19 cellular contexts compared by ENCODE assay signal in the genomic region with DNA sequence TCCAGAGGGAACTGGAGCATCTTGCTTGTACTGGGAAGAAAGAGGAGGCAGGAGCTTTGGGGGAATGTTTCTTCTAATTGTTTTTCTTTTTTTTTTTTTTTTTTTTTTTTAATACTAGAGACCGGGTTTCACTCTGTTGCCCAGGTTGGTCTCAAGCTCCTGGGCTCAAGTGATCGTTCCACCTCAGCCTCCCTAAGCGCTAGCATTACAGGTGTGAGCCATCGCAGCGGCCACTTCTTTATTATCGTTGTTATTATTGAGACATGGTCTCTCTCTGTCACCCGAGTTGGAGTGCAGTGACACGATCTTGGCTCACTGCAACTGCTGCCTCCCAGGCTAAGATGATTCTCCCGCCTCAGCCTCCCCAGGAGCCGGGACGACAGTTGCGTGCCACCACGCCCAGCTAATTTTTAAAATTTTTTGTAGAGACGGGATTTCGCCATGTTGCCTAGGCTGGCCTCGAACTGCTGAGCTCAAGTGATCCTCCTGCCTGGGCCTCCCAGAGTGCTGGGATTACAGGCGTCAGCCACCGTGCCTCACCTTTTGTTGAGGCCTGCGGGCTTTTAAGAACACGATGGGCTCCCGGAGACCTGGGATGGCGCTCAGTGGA.
"Had no signal": no experiment of that assay in that cellular context is flagged by ENCODE, and none has a peak within 500 bp of the region (broad histone marks: within the 10 kb centered on the region; RNA-seq: fewer than 3 reads in every experiment).

No MANE protein-coding gene starts in this region.

- H3K4me1 Mint-ChIP-seq: activated naive CD4-positive, alpha-beta T cell treated with anti-CD3 and anti-CD28 coated beads, Interleukin-2, amount 10 ng/mL, durations not matched to agents 7 days and 5 days; activated naive CD8-positive, alpha-beta T cell treated with anti-CD3 and anti-CD28 coated beads, Interleukin-2, amount 10 ng/mL, durations not matched to agents 7 days and 5 days had no signal

- H3K4me3 ChIP-seq: ascending aorta, heart left ventricle, thoracic aorta had no signal

- H3K4me3 Mint-ChIP-seq: activated naive CD4-positive, alpha-beta T cell treated with anti-CD3 and anti-CD28 coated beads, Interleukin-2, amount 10 ng/mL, durations not matched to agents 7 days and 5 days; activated naive CD8-positive, alpha-beta T cell treated with anti-CD3 and anti-CD28 coated beads, Interleukin-2, amount 10 ng/mL, durations not matched to agents 7 days and 5 days; natural killer cell treated with Interleukin-12 subunit alpha and Interleukin-12 subunit beta and Interleukin-15 and Interleukin-18, amount 100 ng/mL, for 72 hours; T-helper 1 cell treated with Interleukin-12 subunit alpha and Interleukin-12 subunit beta and Interleukin-4 antibody, amounts not matched to agents 30 μg/mL and 1 μg/mL, for 36 hours had no signal

- H3K36me3 ChIP-seq: brain microvascular endothelial cell, heart left ventricle, neutrophil, thoracic aorta had no signal

- H3K27ac Mint-ChIP-seq: activated naive CD4-positive, alpha-beta T cell treated with anti-CD3 and anti-CD28 coated beads, Interleukin-2, amount 10 ng/mL, durations not matched to agents 7 days and 5 days; activated naive CD8-positive, alpha-beta T cell treated with anti-CD3 and anti-CD28 coated beads, Interleukin-2, amount 10 ng/mL, durations not matched to agents 7 days and 5 days; natural killer cell treated with Interleukin-12 subunit alpha and Interleukin-12 subunit beta and Interleukin-15 and Interleukin-18, amount 100 ng/mL, for 72 hours; T-helper 1 cell treated with Interleukin-12 subunit alpha and Interleukin-12 subunit beta and Interleukin-4 antibody, amounts not matched to agents 30 μg/mL and 1 μg/mL, for 36 hours had no signal

- DNase-seq: activated CD4-positive, alpha-beta T cell treated with anti-CD3 and anti-CD28 coated beads for 48 hours; activated CD4-positive, alpha-beta T cell treated with anti-CD3 and anti-CD28 coated beads, Interleukin-2, amount 50 U/mL, for 48 hours; activated CD8-positive, alpha-beta memory T cell treated with anti-CD3 and anti-CD28 coated beads for 24 hours; activated gamma-delta T cell; activated naive CD4-positive, alpha-beta T cell treated with anti-CD3 and anti-CD28 coated beads, Interleukin-2, amount 10 ng/mL, durations not matched to agents 7 days and 5 days; activated naive CD8-positive, alpha-beta T cell treated with anti-CD3 and anti-CD28 coated beads, Interleukin-2, amount 10 ng/mL, durations not matched to agents 7 days and 5 days; brain microvascular endothelial cell; central memory CD4-positive, alpha-beta T cell; heart left ventricle; stimulated activated CD4-positive, alpha-beta T cell treated with anti-CD3 and anti-CD28 coated beads, Interleukin-4, amount 100 ng/mL, for 1 hour; stimulated activated naive CD8-positive, alpha-beta T cell treated with anti-CD3 and anti-CD28 coated beads, Interleukin-15, Interleukin-2, amounts not matched to agents 100 U/mL and 50 U/mL, for 24 hours; SW 1271; T-helper 9 cell had no signal

- H3K9me3 ChIP-seq: ascending aorta, heart left ventricle, neutrophil, thoracic aorta had no signal

- H3K9me3 Mint-ChIP-seq: activated naive CD4-positive, alpha-beta T cell treated with anti-CD3 and anti-CD28 coated beads, Interleukin-2, amount 10 ng/mL, durations not matched to agents 7 days and 5 days; activated naive CD8-positive, alpha-beta T cell treated with anti-CD3 and anti-CD28 coated beads, Interleukin-2, amount 10 ng/mL, durations not matched to agents 7 days and 5 days; natural killer cell treated with Interleukin-12 subunit alpha and Interleukin-12 subunit beta and Interleukin-15 and Interleukin-18, amount 100 ng/mL, for 72 hours; T-helper 1 cell treated with Interleukin-12 subunit alpha and Interleukin-12 subunit beta and Interleukin-4 antibody, amounts not matched to agents 30 μg/mL and 1 μg/mL, for 36 hours had no signal

- H3K27ac ChIP-seq: ascending aorta, brain microvascular endothelial cell, heart left ventricle, neutrophil, thoracic aorta, VCaP had no signal

- H3K27me3 ChIP-seq: ascending aorta, heart left ventricle had no signal

- H3K36me3 Mint-ChIP-seq: activated naive CD4-positive, alpha-beta T cell treated with anti-CD3 and anti-CD28 coated beads, Interleukin-2, amount 10 ng/mL, durations not matched to agents 7 days and 5 days; activated naive CD8-positive, alpha-beta T cell treated with anti-CD3 and anti-CD28 coated beads, Interleukin-2, amount 10 ng/mL, durations not matched to agents 7 days and 5 days; natural killer cell treated with Interleukin-12 subunit alpha and Interleukin-12 subunit beta and Interleukin-15 and Interleukin-18, amount 100 ng/mL, for 72 hours had no signal
